Comparison of ENCODE assay signal across 19 cellular contexts in genomic region chr18:79011300-79011870, GRCh38. TPM values are rescaled to one million over a fixed set of nuclear protein-coding genes. Genes with fewer than 3 reads are reported as not detected.
"Had no signal": no experiment of that assay in that cellular context is flagged by ENCODE, and none has a peak within 500 bp of the region (broad histone marks: within the 10 kb centered on the region; RNA-seq: fewer than 3 reads in every experiment).

No MANE protein-coding gene starts in this region.

- DNase-seq: activated CD4-positive, alpha-beta T cell treated with anti-CD3 and anti-CD28 coated beads, Interleukin-2, amount 50 U/mL, for 1 hour; activated CD8-positive, alpha-beta memory T cell treated with anti-CD3 and anti-CD28 coated beads for 24 hours; activated naive CD4-positive, alpha-beta T cell treated with anti-CD3 and anti-CD28 coated beads for 36 hours; adrenal gland; dorsolateral prefrontal cortex; erythroblast; heart right ventricle; left colon; lower lobe of right lung; midbrain; pancreas; stimulated activated CD4-positive, alpha-beta T cell treated with anti-CD3 and anti-CD28 coated beads, Interleukin-1b, Interleukin-23, amount 100 ng/mL, for 48 hours had no signal

- H3K27ac ChIP-seq: adrenal gland, cardiac muscle cell, dorsolateral prefrontal cortex, gastroesophageal sphincter, heart right ventricle, lower lobe of right lung, pancreas, thoracic aorta had no signal

- H3K4me3 Mint-ChIP-seq: activated naive CD4-positive, alpha-beta T cell treated with anti-CD3 and anti-CD28 coated beads for 36 hours; T-helper 1 cell treated with Interleukin-12 subunit alpha and Interleukin-12 subunit beta and Interleukin-4 antibody, amounts not matched to agents 30 μg/mL and 1 μg/mL, for 36 hours; WTC11 had no signal

- H3K9me3 Mint-ChIP-seq: activated naive CD4-positive, alpha-beta T cell treated with anti-CD3 and anti-CD28 coated beads for 36 hours; T-helper 1 cell treated with Interleukin-12 subunit alpha and Interleukin-12 subunit beta and Interleukin-4 antibody, amounts not matched to agents 30 μg/mL and 1 μg/mL, for 36 hours had no signal

- ATAC-seq: gastroesophageal sphincter, heart right ventricle, left colon, lower lobe of right lung, pancreas, WTC11 had no signal

- FAIRE-seq: islet of Langerhans, pancreas had no signal

- H3K27ac Mint-ChIP-seq: activated naive CD4-positive, alpha-beta T cell treated with anti-CD3 and anti-CD28 coated beads for 36 hours; T-helper 1 cell treated with Interleukin-12 subunit alpha and Interleukin-12 subunit beta and Interleukin-4 antibody, amounts not matched to agents 30 μg/mL and 1 μg/mL, for 36 hours; WTC11 had no signal

- H3K36me3 ChIP-seq: adrenal gland, cardiac muscle cell, gastroesophageal sphincter, heart right ventricle, lower lobe of right lung, pancreas, thoracic aorta had no signal

- H3K4me3 ChIP-seq: adrenal gland, cardiac muscle cell, dorsolateral prefrontal cortex, gastroesophageal sphincter, heart right ventricle, lower lobe of right lung, pancreas, thoracic aorta had no signal

- H3K4me1 Mint-ChIP-seq: WTC11 had no signal

- H3K4me1 ChIP-seq: adrenal gland, gastroesophageal sphincter, heart right ventricle, lower lobe of right lung, pancreas had no signal

- H3K9me3 ChIP-seq: adrenal gland, lower lobe of right lung, pancreas, thoracic aorta had no signal

- H3K27me3 ChIP-seq: adrenal gland, cardiac muscle cell had no signal

- H3K36me3 Mint-ChIP-seq: WTC11 had no signal

RNA-seq across cellular contexts. Expression of gene SALL3, which starts 31.8 kb away (rescaled TPM):
- total RNA-seq: activated naive CD4-positive, alpha-beta T cell treated with anti-CD3 and anti-CD28 coated beads for 36 hours; gastroesophageal sphincter; left colon; lower lobe of right lung; myocyte; thoracic aorta had no signal
- polyA plus RNA-seq: adrenal gland, pancreas had no signal
